Comparison of ENCODE assay signal across 8 cellular contexts in genomic region chr17:76737676-76738467, GRCh38. TPM values are rescaled to one million over a fixed set of nuclear protein-coding genes. Genes with fewer than 3 reads are reported as not detected.
DNase-seq lines count a peak whose midpoint lies in the region; TF ChIP-seq lines count a peak whose summit lies in the region.

Gene MFSD11, plus strand, starts transcription at chr17:76738119. Its CDS starts 234 bp downstream, at chr17:76738353.

- peaks cover 40% of the 10 kb centered on the region for H3K36me3 ChIP-seq in SJCRH30

- H3K4me3 ChIP-seq in LNCaP clone FGC (ENCODE audit: low read depth, low read length) (peak within 1 kb of the TSS; percentile 97), SJCRH30 (peak within 1 kb of the TSS; percentile 98), fibroblast of villous mesenchyme (ENCODE audit: low read depth, low read length) (peak within 1 kb of the TSS; percentile 94)

- H3K9me3 ChIP-seq in SJCRH30 (replicated peaks): no peaks in the 10 kb centered on the region

- H3K27ac Mint-ChIP-seq in nephron progenitor cell: peak within 1 kb of the TSS; percentile 100
- peak within 1 kb of the TSS; percentile 99 for H3K27ac Mint-ChIP-seq in stimulated activated naive CD8-positive, alpha-beta T cell treated with anti-CD3 and anti-CD28 coated beads, Interleukin-15, Interleukin-2, amounts not matched to agents 100 ng/mL and 50 ng/mL, for 24 hours

- peaks cover 49% of the 10 kb centered on the region for H3K36me3 Mint-ChIP-seq in nephron progenitor cell (ENCODE audit: low read depth)
- H3K36me3 Mint-ChIP-seq in stimulated activated naive CD8-positive, alpha-beta T cell treated with anti-CD3 and anti-CD28 coated beads, Interleukin-15, Interleukin-2, amounts not matched to agents 100 ng/mL and 50 ng/mL, for 24 hours (ENCODE audit: low read depth): peaks cover 47% of the 10 kb centered on the region

- peak within 1 kb of the TSS; percentile 99 for H3K4me3 Mint-ChIP-seq in nephron progenitor cell
- H3K4me3 Mint-ChIP-seq in stimulated activated naive CD8-positive, alpha-beta T cell treated with anti-CD3 and anti-CD28 coated beads, Interleukin-15, Interleukin-2, amounts not matched to agents 100 ng/mL and 50 ng/mL, for 24 hours: peak within 1 kb of the TSS; percentile 96

- H3K27me3 ChIP-seq in SJCRH30: no peaks in the 10 kb centered on the region

- H3K9me3 Mint-ChIP-seq in nephron progenitor cell: no peaks in the 10 kb centered on the region
- H3K9me3 Mint-ChIP-seq in stimulated activated naive CD8-positive, alpha-beta T cell treated with anti-CD3 and anti-CD28 coated beads, Interleukin-15, Interleukin-2, amounts not matched to agents 100 ng/mL and 50 ng/mL, for 24 hours: no peaks in the 10 kb centered on the region

- H3K4me1 Mint-ChIP-seq in nephron progenitor cell: peaks cover 62% of the 10 kb centered on the region
- H3K4me1 Mint-ChIP-seq in stimulated activated naive CD8-positive, alpha-beta T cell treated with anti-CD3 and anti-CD28 coated beads, Interleukin-15, Interleukin-2, amounts not matched to agents 100 ng/mL and 50 ng/mL, for 24 hours (ENCODE audit: low read depth): peaks cover 40% of the 10 kb centered on the region

- peaks cover 3% of the 10 kb centered on the region for H3K27me3 Mint-ChIP-seq in nephron progenitor cell (ENCODE audit: low read depth, poor library complexity)
- H3K27me3 Mint-ChIP-seq in stimulated activated naive CD8-positive, alpha-beta T cell treated with anti-CD3 and anti-CD28 coated beads, Interleukin-15, Interleukin-2, amounts not matched to agents 100 ng/mL and 50 ng/mL, for 24 hours: no peaks in the 10 kb centered on the region

- DNase-seq in ELF-1 (ENCODE audit: low read depth, low spot score) (peak; percentile 97), H4 (ENCODE audit: low spot score) (peak; percentile 92), LNCaP clone FGC (ENCODE audit: low read depth) (peak; percentile 77), SJCRH30 (peak; percentile 97 to 98), activated gamma-delta T cell treated with Interleukin-2 at 50 U/mL for 16 hours (peak; percentile 88), fibroblast of villous mesenchyme (ENCODE audit: low read depth) (peak; percentile 96), nephron progenitor cell (peak; percentile 94)

- peak within 1 kb of the TSS; percentile 100 for H3K27ac ChIP-seq in SJCRH30

- TF ChIP-seq CTCF in LNCaP clone FGC (IDR thresholded peaks at IDR 0.05; ENCODE audit: control insufficient read depth, extremely low read depth, insufficient read depth): no peak
- no peak for TF ChIP-seq CTCF in fibroblast of villous mesenchyme (IDR thresholded peaks at IDR 0.05; ENCODE audit: insufficient read depth, low read depth, low read length)
- TF ChIP-seq CTCF in nephron progenitor cell (IDR thresholded peaks at IDR 0.05): no peak

- H3K4me1 ChIP-seq in SJCRH30: peaks cover 17% of the 10 kb centered on the region

RNA-seq across cellular contexts. Expression of gene MFSD11, which starts in this region (rescaled TPM):
- 33.5 and 36.7 TPM in 2 replicates for total RNA-seq in H4 (2014; rRNA removed; shearing (Covaris generic))
- 35.5 and 40.4 TPM in 2 replicates for total RNA-seq in SJCRH30 (2014; rRNA removed; shearing (Covaris generic))
- 31.9 and 44.5 TPM in 2 replicates for total RNA-seq in fibroblast of villous mesenchyme

Comparison
In these comparisons a context has a peak if more than half of its experiments do, and no peak if none do; other contexts are left out.
1. Peak in every context shown above with its lines: DNase-seq, H3K4me3 ChIP-seq and H3K27ac ChIP-seq.